In genomic region chr7:95628831-95629439, GRCh38 we compare ENCODE assay signal across 11 cellular contexts. TPM values are rescaled to one million over a fixed set of nuclear protein-coding genes. Genes with fewer than 3 reads are reported as not detected.
DNase-seq lines count a peak whose midpoint lies in the region; ATAC-seq and TF ChIP-seq lines count a peak whose summit lies in the region.
"Had no signal": no experiment of that assay in that cellular context is flagged by ENCODE, and none has a peak within 500 bp of the region (broad histone marks: within the 10 kb centered on the region; RNA-seq: fewer than 3 reads in every experiment).

No MANE protein-coding gene starts in this region.

- peaks cover 11% of the 10 kb centered on the region for H3K4me1 Mint-ChIP-seq in progenitor cell of endocrine pancreas (ENCODE audit: low read depth)
- H3K4me1 Mint-ChIP-seq: central memory CD8-positive, alpha-beta T cell had no signal

- DNase-seq in Caki2 (ENCODE audit: low read depth) (peak; percentile 69), NCI-H748 treated with DMSO at 0.1 percent for 48 hours (lab: John Stamatoyannopoulos, UW) (peak; percentile 51), fibroblast of pulmonary artery (ENCODE audit: low read depth) (peak; percentile 93), progenitor cell of endocrine pancreas (ENCODE audit: low spot score, unreplicated experiment) (no peak), COLO668 (lab: John Stamatoyannopoulos, UW; ENCODE audit: unreplicated experiment) (no peak)
- no peak for DNase-seq in stimulated activated CD4-positive, alpha-beta T cell treated with anti-CD3 and anti-CD28 coated beads, Interleukin-4, amount 100 ng/mL, for 1 hour
- DNase-seq: activated T-cell treated with anti-CD3 and anti-CD28 coated beads, Interleukin-2, amount 50 U/mL, for 72 hours had no signal

- H3K9me3 Mint-ChIP-seq in progenitor cell of endocrine pancreas (ENCODE audit: low read depth) = no peaks in the 10 kb centered on the region

- no peaks in the 10 kb centered on the region for H3K36me3 Mint-ChIP-seq in progenitor cell of endocrine pancreas (ENCODE audit: insufficient read depth)
- H3K36me3 Mint-ChIP-seq: natural killer cell treated with Interleukin-12 subunit alpha and Interleukin-12 subunit beta and Interleukin-15 and Interleukin-18, amount 100 ng/mL, for 72 hours had no signal

- no peak for ATAC-seq in GM18520 (IDR thresholded peaks at IDR 0.05; ENCODE audit: unreplicated experiment)
- no peak for ATAC-seq in HG02610 (IDR thresholded peaks at IDR 0.05; ENCODE audit: unreplicated experiment)
- ATAC-seq: activated T-cell treated with anti-CD3 and anti-CD28 coated beads, Interleukin-2, amount 50 U/mL, for 72 hours; natural killer cell treated with Interleukin-12 subunit alpha and Interleukin-12 subunit beta and Interleukin-15 and Interleukin-18, amount 100 ng/mL, for 72 hours had no signal

- H3K4me3 Mint-ChIP-seq in progenitor cell of endocrine pancreas (ENCODE audit: low read depth) = no peak overlapping the region
- H3K4me3 Mint-ChIP-seq: activated T-cell treated with anti-CD3 and anti-CD28 coated beads, Interleukin-2, amount 50 U/mL, for 72 hours; central memory CD8-positive, alpha-beta T cell; natural killer cell treated with Interleukin-12 subunit alpha and Interleukin-12 subunit beta and Interleukin-15 and Interleukin-18, amount 100 ng/mL, for 72 hours had no signal

- peak overlapping the region; percentile 11 for H3K27ac Mint-ChIP-seq in progenitor cell of endocrine pancreas
- H3K27ac Mint-ChIP-seq: activated T-cell treated with anti-CD3 and anti-CD28 coated beads, Interleukin-2, amount 50 U/mL, for 72 hours; natural killer cell treated with Interleukin-12 subunit alpha and Interleukin-12 subunit beta and Interleukin-15 and Interleukin-18, amount 100 ng/mL, for 72 hours had no signal

- in situ Hi-C loops in Caki2 (cut with HindIII; ENCODE audit: low pct_unique_long_range_greater_than_20kb, low sequenced_read_pairs) = no loop called here

- peak; percentile 17 for TF ChIP-seq CTCF in fibroblast of pulmonary artery (IDR thresholded peaks at IDR 0.05; ENCODE audit: low read length, missing control alignments)
- no peak for TF ChIP-seq CTCF in progenitor cell of endocrine pancreas (IDR thresholded peaks at IDR 0.05; ENCODE audit: unreplicated experiment)

- H3K27me3 Mint-ChIP-seq in progenitor cell of endocrine pancreas = no peaks in the 10 kb centered on the region
- H3K27me3 Mint-ChIP-seq: natural killer cell treated with Interleukin-12 subunit alpha and Interleukin-12 subunit beta and Interleukin-15 and Interleukin-18, amount 100 ng/mL, for 72 hours had no signal

- H3K4me3 ChIP-seq in fibroblast of pulmonary artery (replicated peaks; ENCODE audit: low read depth, low read length) = no peak overlapping the region

RNA-seq across cellular contexts. Expression of gene PDK4, which starts 32.6 kb away (rescaled TPM):
- total RNA-seq in Caki2 (2014; rRNA removed; shearing (Covaris generic); ENCODE audit: low replicate concordance) = 0.41 and 1.9 TPM in 2 replicates
- total RNA-seq in progenitor cell of endocrine pancreas = 21.0 and 29.1 TPM in 2 replicates
- total RNA-seq: activated T-cell treated with anti-CD3 and anti-CD28 coated beads, Interleukin-2, amount 50 U/mL, for 72 hours had no signal

Comparison
In these comparisons a context has a peak if more than half of its experiments do, and no peak if none do; other contexts are left out.
1. DNase-seq: peak in Caki2 (single experiment), NCI-H748 treated with DMSO at 0.1 percent for 48 hours (single experiment) and fibroblast of pulmonary artery (single experiment); none in progenitor cell of endocrine pancreas (single experiment), stimulated activated CD4-positive, alpha-beta T cell treated with anti-CD3 and anti-CD28 coated beads, Interleukin-4, amount 100 ng/mL, for 1 hour (single experiment) and COLO668 (single experiment).